In genomic region chr19:30882411-30883005, GRCh38 we compare ENCODE assay signal across 16 cellular contexts.
"Had no signal": no experiment of that assay in that cellular context is flagged by ENCODE, and none has a peak within 500 bp of the region (broad histone marks: within the 10 kb centered on the region; RNA-seq: fewer than 3 reads in every experiment).

No MANE protein-coding gene starts in this region.

- H3K9me3 ChIP-seq: heart left ventricle, lower lobe of right lung, pancreas, sigmoid colon, suprapubic skin had no signal

- H3K27ac ChIP-seq: epithelial cell of prostate, heart left ventricle, lower lobe of right lung, pancreas, sigmoid colon, spleen, suprapubic skin had no signal

- H3K36me3 ChIP-seq: heart left ventricle, lower lobe of right lung, pancreas, sigmoid colon, spleen, suprapubic skin had no signal

- DNase-seq: activated CD4-positive, alpha-beta memory T cell treated with anti-CD3 and anti-CD28 coated beads, Interleukin-2, amount 10 ng/mL, durations not matched to agents 7 days and 5 days; activated CD4-positive, alpha-beta T cell treated with anti-CD3 and anti-CD28 coated beads for 4 hours; activated gamma-delta T cell; activated T-cell treated with anti-CD3 and anti-CD28 coated beads, Interleukin-2, amount 50 U/mL, for 48 hours; amniotic stem cell; foreskin melanocyte; immature natural killer cell; lower lobe of right lung; naive B cell; pancreas; sigmoid colon; spleen; trophoblast cell had no signal

- H3K27me3 ChIP-seq: pancreas, sigmoid colon, spleen, suprapubic skin had no signal

- H3K4me3 ChIP-seq: heart left ventricle, lower lobe of right lung, pancreas, sigmoid colon, spleen, suprapubic skin had no signal
